ENCODE assay signal across 8 cellular contexts in the genomic region with DNA sequence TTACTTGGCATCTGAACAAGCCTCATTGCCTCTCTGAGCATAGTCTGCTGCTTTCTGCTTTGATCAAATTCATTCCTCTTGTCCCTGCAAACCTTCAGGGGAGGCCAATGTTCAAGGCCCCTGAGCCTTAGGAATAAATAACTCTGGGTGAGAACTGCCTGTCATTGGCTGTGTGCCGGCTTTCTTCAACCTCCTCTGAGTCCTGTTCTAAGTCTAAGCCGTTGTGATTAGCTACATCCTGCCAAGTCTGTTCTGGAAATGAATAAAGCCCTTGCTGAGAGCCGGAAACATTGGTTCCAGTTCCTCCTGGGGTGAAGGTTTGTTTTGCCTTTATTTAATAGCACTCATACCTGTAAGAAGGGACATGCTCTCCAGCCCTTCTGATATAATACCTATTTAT. TPM values are rescaled to one million over a fixed set of nuclear protein-coding genes. Genes with fewer than 3 reads are reported as not detected.
DNase-seq lines count a peak whose midpoint lies in the region; ATAC-seq and TF ChIP-seq lines count a peak whose summit lies in the region.

No MANE protein-coding gene starts in this region.

- peaks cover 50% of the 10 kb centered on the region for H3K4me1 Mint-ChIP-seq in endothelial cell (ENCODE audit: unreplicated experiment)
- H3K4me1 Mint-ChIP-seq in natural killer cell treated with Interleukin-12 subunit alpha and Interleukin-12 subunit beta and Interleukin-15 and Interleukin-18, amount 100 ng/mL, for 72 hours (ENCODE audit: low read depth in 2 of 2), result peaks cover 79 to 86% of the 10 kb centered on the region in 2 donors

- ATAC-seq in natural killer cell treated with Interleukin-12 subunit alpha and Interleukin-12 subunit beta and Interleukin-15 and Interleukin-18, amount 100 ng/mL, for 72 hours, result peak in 1 of 2 donors; percentile 72

- DNase-seq in AG08395 (ENCODE audit: low spot score) (peak; percentile 41), GM19238 (ENCODE audit: insufficient read length, low spot score) (peak; percentile 49), NCI-H446 treated with DMSO at 0.1 percent for 48 hours (lab: John Stamatoyannopoulos, UW) (peak; percentile 30), endothelial cell (ENCODE audit: low spot score) (no peak), NCI-H1092 treated with DMSO at 0.1 percent for 48 hours (lab: John Stamatoyannopoulos, UW) (no peak), NCI-H2029 treated with DMSO at 0.1 percent for 48 hours (lab: John Stamatoyannopoulos, UW) (no peak)
- no peak for DNase-seq in natural killer cell treated with Interleukin-12 subunit alpha and Interleukin-12 subunit beta and Interleukin-15 and Interleukin-18, amount 100 ng/mL, for 72 hours (ENCODE audit: low spot score)
- DNase-seq in stimulated activated CD4-positive, alpha-beta T cell treated with anti-CD3 and anti-CD28 coated beads, Interleukin-4, amount 100 ng/mL, for 1 hour, result no peak

- H3K9me3 Mint-ChIP-seq in endothelial cell (ENCODE audit: unreplicated experiment), result no peaks in the 10 kb centered on the region
- H3K9me3 Mint-ChIP-seq in natural killer cell treated with Interleukin-12 subunit alpha and Interleukin-12 subunit beta and Interleukin-15 and Interleukin-18, amount 100 ng/mL, for 72 hours, result no peaks in the 10 kb centered on the region

- peaks cover 5% of the 10 kb centered on the region for H3K36me3 Mint-ChIP-seq in endothelial cell (ENCODE audit: low read depth, unreplicated experiment)
- H3K36me3 Mint-ChIP-seq in natural killer cell treated with Interleukin-12 subunit alpha and Interleukin-12 subunit beta and Interleukin-15 and Interleukin-18, amount 100 ng/mL, for 72 hours, result no peaks in the 10 kb centered on the region

- no peak overlapping the region for H3K4me3 Mint-ChIP-seq in endothelial cell (ENCODE audit: unreplicated experiment)
- peak overlapping the region; percentile 67 for H3K4me3 Mint-ChIP-seq in natural killer cell treated with Interleukin-12 subunit alpha and Interleukin-12 subunit beta and Interleukin-15 and Interleukin-18, amount 100 ng/mL, for 72 hours

- peaks cover 3% of the 10 kb centered on the region for H3K27me3 Mint-ChIP-seq in endothelial cell (ENCODE audit: unreplicated experiment)
- no peaks in the 10 kb centered on the region for H3K27me3 Mint-ChIP-seq in natural killer cell treated with Interleukin-12 subunit alpha and Interleukin-12 subunit beta and Interleukin-15 and Interleukin-18, amount 100 ng/mL, for 72 hours

- no peak for TF ChIP-seq CTCF in endothelial cell (IDR thresholded peaks at IDR 0.05; ENCODE audit: unreplicated experiment)

- peak overlapping the region; percentile 85 for H3K27ac Mint-ChIP-seq in endothelial cell (ENCODE audit: unreplicated experiment)
- peak overlapping the region; percentile 65 to 69 for H3K27ac Mint-ChIP-seq in natural killer cell treated with Interleukin-12 subunit alpha and Interleukin-12 subunit beta and Interleukin-15 and Interleukin-18, amount 100 ng/mL, for 72 hours

RNA-seq across cellular contexts. Expression of a gene that starts 13.8 kb away (rescaled TPM):
- 65.0 TPM for total RNA-seq in endothelial cell (ENCODE audit: unreplicated experiment)
- total RNA-seq in natural killer cell treated with Interleukin-12 subunit alpha and Interleukin-12 subunit beta and Interleukin-15 and Interleukin-18, amount 100 ng/mL, for 72 hours, result 100 to 1,000 TPM; 112 to 136 TPM

RNA-seq across cellular contexts. Expression of a gene that starts 53.8 kb away (rescaled TPM):
- 33.7 TPM for total RNA-seq in endothelial cell (ENCODE audit: unreplicated experiment)
- 10 to 100 TPM; 28.0 to 50.9 TPM for total RNA-seq in natural killer cell treated with Interleukin-12 subunit alpha and Interleukin-12 subunit beta and Interleukin-15 and Interleukin-18, amount 100 ng/mL, for 72 hours

Comparison
In these comparisons a context has a peak if more than half of its experiments do, and no peak if none do; other contexts are left out.
1. DNase-seq: peak in AG08395 (single experiment), GM19238 (single experiment) and NCI-H446 treated with DMSO at 0.1 percent for 48 hours (single experiment); none in endothelial cell (single experiment), natural killer cell treated with Interleukin-12 subunit alpha and Interleukin-12 subunit beta and Interleukin-15 and Interleukin-18, amount 100 ng/mL, for 72 hours (single experiment), NCI-H1092 treated with DMSO at 0.1 percent for 48 hours (single experiment), NCI-H2029 treated with DMSO at 0.1 percent for 48 hours (single experiment) and stimulated activated CD4-positive, alpha-beta T cell treated with anti-CD3 and anti-CD28 coated beads, Interleukin-4, amount 100 ng/mL, for 1 hour (single experiment).